9 cellular contexts compared by ENCODE assay signal in genomic region chr6:13273931-13274706, GRCh38. TPM values are rescaled to one million over a fixed set of nuclear protein-coding genes. Genes with fewer than 3 reads are reported as not detected.
A peak's percentile ranks its signal among the peaks of the same experiment; 100 is the strongest.
DNase-seq lines count a peak whose midpoint lies in the region; ATAC-seq and TF ChIP-seq lines count a peak whose summit lies in the region.
"Had no signal": no experiment of that assay in that cellular context is flagged by ENCODE, and none has a peak within 500 bp of the region (broad histone marks: within the 10 kb centered on the region; RNA-seq: fewer than 3 reads in every experiment).

No MANE protein-coding gene starts in this region.

- peak overlapping the region; percentile 73 for H3K9ac ChIP-seq in MM.1S (ENCODE audit: low read length)
- H3K9ac ChIP-seq in mammary epithelial cell (ENCODE audit: insufficient read depth, low read length), result no peak overlapping the region

- CTCF ChIA-PET in mammary epithelial cell (lab: Charles Lee; ENCODE audit: low non-redundant PET), result no interaction called here

- H3K4me3 ChIP-seq in MM.1S (ENCODE audit: low read length) (peak overlapping the region; percentile 67), mucosa of descending colon (no peak overlapping the region), testis (no peak overlapping the region), mammary epithelial cell (replicated peaks in 1 of 3; ENCODE audit: insufficient read depth in 1 of 3, low read depth in 2 of 3, low read length in 3 of 3) (no peak overlapping the region)
- H3K4me3 ChIP-seq: SJSA1 had no signal

- H3K27me3 ChIP-seq in MM.1S (replicated peaks; ENCODE audit: insufficient read depth, low read length), result no peaks in the 10 kb centered on the region
- no peaks in the 10 kb centered on the region for H3K27me3 ChIP-seq in testis
- no peaks in the 10 kb centered on the region for H3K27me3 ChIP-seq in mammary epithelial cell (ENCODE audit: insufficient read depth, low read length)
- H3K27me3 ChIP-seq: SJSA1 had no signal

- no peaks in the 10 kb centered on the region for H3K9me2 ChIP-seq in MM.1S (replicated peaks; ENCODE audit: insufficient read depth, low read length)

- H3K79me2 ChIP-seq in MM.1S (ENCODE audit: low read length) (peaks cover 64% of the 10 kb centered on the region), mammary epithelial cell (ENCODE audit: insufficient read depth, low read length) (no peaks in the 10 kb centered on the region)

- peak; percentile 40 for DNase-seq in SIG-M5 treated with dmso at 0.1 percent for 504 hours (lab: John Stamatoyannopoulos, UW; ENCODE audit: unreplicated experiment)
- no peak for DNase-seq in SIG-M5 (lab: John Stamatoyannopoulos, UW)
- peak; percentile 80 for DNase-seq in MM.1S
- DNase-seq in activated T-cell treated with anti-CD3 and anti-CD28 coated beads for 48 hours (ENCODE audit: low read depth), result peak; percentile 35
- peak in 2 of 3 donors; percentile 31 to 69 for DNase-seq in mucosa of descending colon
- DNase-seq in testis, result peak; percentile 46
- DNase-seq in mammary epithelial cell, result no peak
- DNase-seq in NCI-H82 (lab: John Stamatoyannopoulos, UW), result no peak

- H2AFZ ChIP-seq in MM.1S (ENCODE audit: low read length) (peak overlapping the region; percentile 33; the same call in 1 of the 2 replicates), mammary epithelial cell (ENCODE audit: low read depth, low read length) (no peak overlapping the region)

- in situ Hi-C loops in mammary epithelial cell (cut with MboI; ENCODE audit: low sequenced_read_pairs in 2 of 2), result no loop called here

- 73 to 74% methylated on average over 21 of the region's 21 CpGs for WGBS in testis, 2 donors
- 87% methylated on average over 10 of the region's 21 CpGs for WGBS in mammary epithelial cell (ENCODE audit: low coverage, missing lambda C conversion rate)

- peaks cover 37% of the 10 kb centered on the region for H3K4me1 ChIP-seq in MM.1S (ENCODE audit: low read length)
- H3K4me1 ChIP-seq in mucosa of descending colon (ENCODE audit: low read depth), result no peaks in the 10 kb centered on the region
- no peaks in the 10 kb centered on the region for H3K4me1 ChIP-seq in testis
- no peaks in the 10 kb centered on the region for H3K4me1 ChIP-seq in mammary epithelial cell (ENCODE audit: insufficient read depth, low read length)
- H3K4me1 ChIP-seq: SJSA1 had no signal

- TF ChIP-seq POLR2A in testis (IDR thresholded peaks at IDR 0.05), result no peak

- peak; percentile 55 for ATAC-seq in mucosa of descending colon

- TF ChIP-seq CTCF in MM.1S (IDR thresholded peaks at IDR 0.05; ENCODE audit: low read length), result no peak
- TF ChIP-seq CTCF in mucosa of descending colon (IDR thresholded peaks at IDR 0.05), result no peak
- no peak for TF ChIP-seq CTCF in testis (IDR thresholded peaks at IDR 0.05)
- TF ChIP-seq CTCF in mammary epithelial cell (conservative IDR thresholded peaks at IDR 0.05 in 1 of 2, IDR thresholded peaks at IDR 0.05 in 1 of 2; ENCODE audit: extremely low read depth in 1 of 2, insufficient read depth in 1 of 2, low read depth in 1 of 2, low read length in 2 of 2), result no peak

- H3K36me3 ChIP-seq in MM.1S (replicated peaks; ENCODE audit: insufficient read depth, low read length), result no peaks in the 10 kb centered on the region
- H3K36me3 ChIP-seq in mucosa of descending colon (ENCODE audit: low read depth), result no peaks in the 10 kb centered on the region
- H3K36me3 ChIP-seq in testis (ENCODE audit: low read depth, missing control alignments), result no peaks in the 10 kb centered on the region
- H3K36me3 ChIP-seq in mammary epithelial cell (ENCODE audit: insufficient read depth, low read length), result no peaks in the 10 kb centered on the region
- H3K36me3 ChIP-seq: SJSA1 had no signal

- H3K4me2 ChIP-seq in MM.1S (ENCODE audit: low read depth, low read length) (peak overlapping the region; percentile 77), mammary epithelial cell (ENCODE audit: insufficient read depth, low read depth, low read length) (no peak overlapping the region)

- intact Hi-C loops in mucosa of descending colon (cut with DNase I, micrococcal nuclease), result no loop called here
- intact Hi-C loops in testis (cut with DNase I; ENCODE audit: low total_unique reads), result no loop called here
- intact Hi-C loops in mammary epithelial cell (cut with micrococcal nuclease), result no loop called here

- H3K27ac ChIP-seq in MM.1S (ENCODE audit: low read length) (peak overlapping the region; percentile 86), testis (no peak overlapping the region), mammary epithelial cell (ENCODE audit: insufficient read depth, low read depth, low read length) (no peak overlapping the region)
- H3K27ac ChIP-seq: SJSA1 had no signal

- H3K9me3 ChIP-seq in MM.1S (replicated peaks; ENCODE audit: insufficient read depth, low read length), result no peaks in the 10 kb centered on the region
- no peaks in the 10 kb centered on the region for H3K9me3 ChIP-seq in mucosa of descending colon
- H3K9me3 ChIP-seq in testis, result no peaks in the 10 kb centered on the region
- H3K9me3 ChIP-seq in mammary epithelial cell (replicated peaks; ENCODE audit: insufficient read depth, low read length), result no peaks in the 10 kb centered on the region
- H3K9me3 ChIP-seq: SJSA1 had no signal

- no peaks in the 10 kb centered on the region for H4K20me1 ChIP-seq in MM.1S (ENCODE audit: insufficient read depth, low read length)
- no peaks in the 10 kb centered on the region for H4K20me1 ChIP-seq in mammary epithelial cell (ENCODE audit: insufficient read depth, low read length)

- dilution Hi-C loops in mammary epithelial cell (cut with HindIII; ENCODE audit: low sequenced_read_pairs), result no loop called here

- BruUV-seq in mammary epithelial cell (replicated peaks; lab: Mats Ljungman, UMichigan), result no TSS peak

- H3F3A ChIP-seq in MM.1S (ENCODE audit: insufficient read depth, low read length), result peaks cover 28% of the 10 kb centered on the region

RNA-seq across cellular contexts. Expression of gene TBC1D7, which starts 54.2 kb away (rescaled TPM):
- total RNA-seq in mucosa of descending colon (10 to 100 TPM; 14.0 to 25.7 (median 22.4) TPM), testis (10 to 100 TPM; 24.2 to 28.0 TPM), mammary epithelial cell (10 to 100 TPM; 21.0 to 22.1 TPM)
- polyA plus RNA-seq in testis (ENCODE audit: insufficient read depth, low read depth, low replicate concordance) (48.0 TPM), mammary epithelial cell (21.8 TPM)
- 30.2 TPM for polyA minus RNA-seq in mammary epithelial cell

Comparison
In these comparisons a context has a peak if more than half of its experiments do, and no peak if none do; other contexts are left out.
1. DNase-seq: peak in SIG-M5 treated with dmso at 0.1 percent for 504 hours (single experiment), MM.1S (single experiment), activated T-cell treated with anti-CD3 and anti-CD28 coated beads for 48 hours (single experiment), mucosa of descending colon (2 of 3) and testis (single experiment); none in SIG-M5 (single experiment), mammary epithelial cell (single experiment) and NCI-H82 (single experiment).